1 cellular context compared by ENCODE assay signal in genomic region chr14:52553002-52553670, GRCh38.
TF ChIP-seq lines count a peak whose summit lies in the region.

No MANE protein-coding gene starts in this region.

TF ChIP-seq in HEK293, 187 proteins besides CTCF, POLR2A, EP300 and RAD21 (continued from another document):
- TF ChIP-seq ZBTB11 (tag by site-specific recombination; conservative IDR thresholded peaks at IDR 0.05; ENCODE audit: low read depth) (0 out of 2 replicates have a peak, but pooled peaks have one; percentile 0), ZNF585B (tag by site-specific recombination; IDR thresholded peaks at IDR 0.05) (no peak), ZNF624 (tag by site-specific recombination; IDR thresholded peaks at IDR 0.05) (no peak), ZNF132 (tag by site-specific recombination; IDR thresholded peaks at IDR 0.05; ENCODE audit: borderline replicate concordance) (no peak), ZNF514 (tag by site-specific recombination; IDR thresholded peaks at IDR 0.05) (no peak), ZBTB1 (tag by site-specific recombination; IDR thresholded peaks at IDR 0.05) (no peak), ZFHX2 (tag by site-specific recombination; conservative IDR thresholded peaks at IDR 0.05) (peak; percentile 37; the same call in 1 of the 2 replicates), ZNF561 (tag by site-specific recombination; IDR thresholded peaks at IDR 0.05; ENCODE audit: borderline replicate concordance) (no peak), ZNF692 (tag by site-specific recombination; IDR thresholded peaks at IDR 0.05) (no peak), ZNF26 (tag by site-specific recombination; IDR thresholded peaks at IDR 0.05) (no peak), ZNF530 (tag by site-specific recombination; IDR thresholded peaks at IDR 0.05; ENCODE audit: low read depth) (no peak), SP2 (tag by site-specific recombination; IDR thresholded peaks at IDR 0.05) (0 out of 2 replicates have a peak, but pooled peaks have one; percentile 4)
